Comparison of ENCODE assay signal across 13 cellular contexts in the genomic region with DNA sequence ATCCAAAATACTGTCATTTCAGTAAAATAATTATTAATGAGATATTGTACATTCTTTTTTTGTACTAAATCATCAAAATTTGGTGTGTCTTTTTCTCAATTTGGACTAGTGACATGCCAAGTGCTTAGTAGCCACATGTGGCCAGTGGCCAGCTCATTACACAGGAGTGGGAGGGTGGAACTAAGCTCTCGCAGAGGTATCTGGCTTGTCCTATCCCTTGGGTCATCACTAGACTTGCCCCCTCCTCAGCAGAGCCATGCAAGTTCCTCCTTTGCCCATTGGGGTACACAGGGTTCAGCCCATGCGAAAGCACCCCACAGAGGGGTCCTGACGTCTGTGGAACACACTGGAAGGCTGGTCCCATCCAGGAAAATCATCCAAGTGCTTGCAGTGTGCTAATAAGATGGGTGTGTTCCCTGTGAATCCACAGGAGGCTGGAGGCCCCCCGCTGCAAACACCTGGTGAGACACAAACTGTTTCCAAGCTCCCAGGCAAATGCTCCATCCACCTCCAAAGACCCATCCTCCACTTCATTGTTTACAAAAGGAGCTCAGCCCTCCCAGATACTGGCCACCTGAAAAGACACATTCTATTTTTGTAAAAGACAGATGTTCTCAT.
DNase-seq lines count a peak whose midpoint lies in the region; ATAC-seq and TF ChIP-seq lines count a peak whose summit lies in the region.
"Had no signal": no experiment of that assay in that cellular context is flagged by ENCODE, and none has a peak within 500 bp of the region (broad histone marks: within the 10 kb centered on the region; RNA-seq: fewer than 3 reads in every experiment).

No MANE protein-coding gene starts in this region.

- DNase-seq in AG10803 (ENCODE audit: low read depth) (no peak), cardiac fibroblast (ENCODE audit: low read depth in 2 of 2) (peak in 1 of 2 donors; percentile 47), Kasumi-1 (lab: John Stamatoyannopoulos, UW) (no peak), AG08395 (ENCODE audit: low spot score) (no peak), GM20000 (ENCODE audit: low spot score) (no peak)
- DNase-seq: activated CD4-positive, CD25-positive, alpha-beta regulatory T cell treated with anti-CD3 and anti-CD28 coated beads, Interleukin-2, amount 50 U/mL, for 72 hours; midbrain; NCI-H774; small intestine had no signal

- H3K4me1 ChIP-seq in HUES6 (ENCODE audit: control insufficient read depth, insufficient read depth, low read length) (peaks cover 23% of the 10 kb centered on the region), muscle layer of duodenum (ENCODE audit: control insufficient read depth in 1 of 2, insufficient read depth in 2 of 2, low read length in 2 of 2) (peaks cover 0 to 14% of the 10 kb centered on the region in 2 donors)
- H3K4me1 ChIP-seq: HAP-1 had no signal

- no peaks in the 10 kb centered on the region for H3K9me3 ChIP-seq in HUES6 (ENCODE audit: control insufficient read depth, insufficient read depth, low read depth, low read length)
- H3K9me3 ChIP-seq in muscle layer of duodenum (ENCODE audit: control insufficient read depth in 1 of 2, low read length in 2 of 2), result no peaks in the 10 kb centered on the region
- H3K9me3 ChIP-seq: HAP-1 had no signal

- no peak for TF ChIP-seq CTCF in AG10803 (conservative IDR thresholded peaks at IDR 0.05; ENCODE audit: low read length)
- TF ChIP-seq CTCF in cardiac fibroblast (IDR thresholded peaks at IDR 0.05; ENCODE audit: low read depth, low read length), result no peak
- TF ChIP-seq CTCF in GM20000 (IDR thresholded peaks at IDR 0.05; ENCODE audit: extremely low read depth, missing control alignments), result no peak

- H3K27me3 ChIP-seq in HUES6 (ENCODE audit: control insufficient read depth, insufficient read depth, low read length) (peaks cover 25% of the 10 kb centered on the region), muscle layer of duodenum (ENCODE audit: low read depth, low read length) (no peaks in the 10 kb centered on the region)

- H3K9ac ChIP-seq in HUES6 (ENCODE audit: low read length), result no peak overlapping the region

- H3K4me3 ChIP-seq in AG10803 (ENCODE audit: low read length), result peak overlapping the region; percentile 86
- 0 out of 2 replicates have a peak overlapping the region, but pooled peaks have one; percentile 10 for H3K4me3 ChIP-seq in HUES6 (ENCODE audit: low read depth, low read length)
- H3K4me3 ChIP-seq in cardiac fibroblast (replicated peaks in 1 of 2; ENCODE audit: low read depth in 2 of 2, low read length in 2 of 2), result peak overlapping the region; percentile 77 to 94
- H3K4me3 ChIP-seq in muscle layer of duodenum (ENCODE audit: low read depth in 1 of 2, low read length in 2 of 2), result peak overlapping the region; percentile 50
- H3K4me3 ChIP-seq: HAP-1 had no signal

- no peak overlapping the region for H3K27ac ChIP-seq in HUES6 (ENCODE audit: low read depth, low read length)
- no peak overlapping the region for H3K27ac ChIP-seq in muscle layer of duodenum (ENCODE audit: low read length)

- ATAC-seq in HG03378 (IDR thresholded peaks at IDR 0.05; ENCODE audit: unreplicated experiment), result no peak

- H3K36me3 ChIP-seq in HUES6 (ENCODE audit: control insufficient read depth, insufficient read depth, low read length), result no peaks in the 10 kb centered on the region
- no peaks in the 10 kb centered on the region for H3K36me3 ChIP-seq in muscle layer of duodenum (ENCODE audit: control insufficient read depth in 1 of 2, insufficient read depth in 2 of 2, low read length in 2 of 2)
- H3K36me3 ChIP-seq: HAP-1 had no signal

Comparison
In these comparisons a context has a peak if more than half of its experiments do, and no peak if none do; other contexts are left out.
1. H3K4me3 ChIP-seq: peak in every context shown above with its lines; median percentile 86 in AG10803; 86 in cardiac fibroblast; 50 in muscle layer of duodenum; 10 in HUES6.